8 cellular contexts compared by ENCODE assay signal in genomic region chr1:46527474-46528296, GRCh38. TPM values are rescaled to one million over a fixed set of nuclear protein-coding genes. Genes with fewer than 3 reads are reported as not detected.
DNase-seq lines count a peak whose midpoint lies in the region; ATAC-seq and TF ChIP-seq lines count a peak whose summit lies in the region.

No MANE protein-coding gene starts in this region.

- peaks cover 11% of the 10 kb centered on the region; the same call in 1 of the 2 replicates for H3K27me3 ChIP-seq in GM23248 (replicated peaks; ENCODE audit: insufficient read depth)

- H3K79me2 ChIP-seq in GM23248 (ENCODE audit: insufficient read depth): no peaks in the 10 kb centered on the region

- 0 out of 2 replicates have a peak, but pooled peaks cover 4% of the 10 kb centered on the region for H3F3A ChIP-seq in GM23248 (ENCODE audit: insufficient read depth)

- no peaks in the 10 kb centered on the region for H3K36me3 ChIP-seq in GM23248 (ENCODE audit: low read depth)

- in situ Hi-C loops in GM23248 (cut with MboI) (loop anchor here (10.0 kb wide), 1 partner anchor 53 kb away; no protein-coding TSS in a partner anchor), T47D (cut with HindIII; ENCODE audit: low pct_unique_long_range_greater_than_20kb, low sequenced_read_pairs) (no loop called here)

- peak; percentile 96 for TF ChIP-seq CTCF in VCaP (conservative IDR thresholded peaks at IDR 0.05)

- peak; percentile 81 for DNase-seq in COLO829 (ENCODE audit: low spot score)
- DNase-seq in GM23248: peak; percentile 85
- DNase-seq in NCI-H2107 (lab: John Stamatoyannopoulos, UW): peak; percentile 65
- peak; percentile 68 to 79 for DNase-seq in T47D (ENCODE audit: low read depth in 1 of 2, low spot score in 1 of 2)
- DNase-seq in islet precursor cell: peak; percentile 86
- DNase-seq in stimulated activated CD4-positive, alpha-beta T cell treated with anti-CD3 and anti-CD28 coated beads, Interleukin-1b, Interleukin-23, amount 100 ng/mL, for 4 hours (ENCODE audit: low read depth in 2 of 2): peak; percentile 62 to 66

- H3K9me2 ChIP-seq in GM23248 (ENCODE audit: insufficient read depth): no peaks in the 10 kb centered on the region

- H3K27ac ChIP-seq in GM23248 (no peak overlapping the region), VCaP (no peak overlapping the region)

- whole genome bisulfite sequencing in GM23248 (ENCODE audit: low coverage in 1 of 2, low lambda C conversion rate in 2 of 2, missing lambda C conversion rate in 2 of 2), 2 experiments: 13 to 15% methylated on average over 3 of the region's 3 CpGs

- no peaks in the 10 kb centered on the region for H3K9me3 ChIP-seq in GM23248 (ENCODE audit: low read depth)

- no peak overlapping the region for H3K4me3 ChIP-seq in GM23248

- H2AFZ ChIP-seq in GM23248: no peak overlapping the region

- no peak for ATAC-seq in GM21360 (IDR thresholded peaks at IDR 0.05; ENCODE audit: unreplicated experiment)

- no peaks in the 10 kb centered on the region for H4K20me1 ChIP-seq in GM23248 (ENCODE audit: insufficient read depth)

- H3K9ac ChIP-seq in GM23248: no peak overlapping the region

- peaks cover 4% of the 10 kb centered on the region for H3K4me1 ChIP-seq in GM23248 (ENCODE audit: insufficient read depth)

- no peak overlapping the region for H3K4me2 ChIP-seq in GM23248 (ENCODE audit: unreplicated experiment)

RNA-seq across cellular contexts. Expression of gene KNCN, which starts 23.8 kb away (rescaled TPM):
- not detected in 2 replicates for total RNA-seq in GM23248 (2014; rRNA removed; shearing (Covaris generic))
- polyA plus RNA-seq in GM23248 (2016; fragmentation: Nextera tagmentation; extraction: Ambion mirVana): not detected in 2 replicates

RNA-seq across cellular contexts. Expression of gene DMBX1, which starts 38.0 kb away (rescaled TPM):
- not detected in 2 replicates for total RNA-seq in GM23248 (2014; rRNA removed; shearing (Covaris generic))
- polyA plus RNA-seq in GM23248 (2016; fragmentation: Nextera tagmentation; extraction: Ambion mirVana): not detected in 2 replicates
